ENCODE assay signal across 19 cellular contexts in the genomic region with DNA sequence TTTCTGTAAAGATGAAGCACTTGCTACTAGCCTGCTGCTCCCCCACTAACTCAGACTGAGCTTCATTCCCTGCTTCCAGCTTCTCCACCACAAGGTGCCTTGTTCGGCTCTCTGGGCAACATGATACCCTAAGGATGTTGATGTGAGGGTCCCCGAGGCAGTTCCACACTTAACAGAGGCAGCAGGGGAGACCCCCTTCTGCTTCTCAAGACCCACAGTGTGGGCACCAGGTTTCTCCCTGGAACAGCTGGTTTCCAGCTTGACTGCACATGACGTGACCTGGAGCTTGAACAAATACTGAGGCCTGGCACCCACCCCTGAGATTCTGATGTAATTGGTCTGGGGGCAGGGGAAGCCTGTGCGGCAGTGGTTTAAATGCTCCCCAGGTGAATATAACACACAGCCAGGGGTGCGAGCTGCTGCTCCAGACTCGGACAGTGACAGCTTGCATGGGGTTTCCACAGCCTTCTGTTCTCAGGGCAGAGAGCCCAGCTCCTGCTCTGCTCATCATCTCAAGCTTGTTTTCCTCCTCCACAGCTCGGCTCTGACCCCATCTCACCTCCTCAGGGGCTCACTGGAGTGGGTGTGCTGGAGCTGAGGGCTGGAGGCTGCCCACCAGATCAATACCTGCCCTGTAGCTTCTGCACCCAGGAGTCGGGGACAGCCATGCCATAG.
A peak's percentile ranks its signal among the peaks of the same experiment; 100 is the strongest.
DNase-seq lines count a peak whose midpoint lies in the region; ATAC-seq and TF ChIP-seq lines count a peak whose summit lies in the region.
"Had no signal": no experiment of that assay in that cellular context is flagged by ENCODE, and none has a peak within 500 bp of the region (broad histone marks: within the 10 kb centered on the region; RNA-seq: fewer than 3 reads in every experiment).

No MANE protein-coding gene starts in this region.

- no peak overlapping the region for H3K27ac Mint-ChIP-seq in mesothelial cell of epicardium
- H3K27ac Mint-ChIP-seq: activated CD4-positive, alpha-beta T cell treated with anti-CD3 and anti-CD28 coated beads, Interleukin-2, amount 10 ng/mL, durations not matched to agents 24 days and 14 days; activated CD8-positive, alpha-beta memory T cell treated with anti-CD3 and anti-CD28 coated beads, Interleukin-2, amount 10 ng/mL, durations not matched to agents 7 days and 5 days; stimulated activated effector memory CD8-positive, alpha-beta T cell treated with anti-CD3 and anti-CD28 coated beads, Interleukin-12 subunit alpha, Interleukin-12 subunit beta, amount 100 ng/mL, for 72 hours had no signal

- H3K14ac ChIP-seq in mesenchymal stem cell (ENCODE audit: low read length in 2 of 2), result no peak overlapping the region

- TF ChIP-seq CTCF in ascending aorta (IDR thresholded peaks at IDR 0.05) (no peak), transverse colon (IDR thresholded peaks at IDR 0.05) (no peak), mesothelial cell of epicardium (IDR thresholded peaks at IDR 0.05; ENCODE audit: unreplicated experiment) (no peak)

- TF ChIP-seq POLR2A in transverse colon (IDR thresholded peaks at IDR 0.05), result no peak

- H3K9me3 Mint-ChIP-seq in mesothelial cell of epicardium, result no peaks in the 10 kb centered on the region
- H3K9me3 Mint-ChIP-seq: activated CD4-positive, alpha-beta T cell treated with anti-CD3 and anti-CD28 coated beads, Interleukin-2, amount 10 ng/mL, durations not matched to agents 24 days and 14 days; CD8-positive, alpha-beta memory T cell; naive B cell; stimulated activated effector memory CD8-positive, alpha-beta T cell treated with anti-CD3 and anti-CD28 coated beads, Interleukin-12 subunit alpha, Interleukin-12 subunit beta, amount 100 ng/mL, for 72 hours had no signal

- in situ Hi-C loops in transverse colon (cut with MboI; ENCODE audit: low pct_ligation_motif_present in 1 of 4, low pct_unique_long_range_greater_than_20kb in 1 of 4, low sequenced_read_pairs in 3 of 4), result no loop called here

- no peak overlapping the region for H3K4me3 ChIP-seq in ascending aorta
- no peak overlapping the region for H3K4me3 ChIP-seq in mesenchymal stem cell (ENCODE audit: insufficient read depth in 1 of 2, low read depth in 1 of 2, low read length in 2 of 2)
- H3K4me3 ChIP-seq in transverse colon, result no peak overlapping the region
- H3K4me3 ChIP-seq: hepatocyte, pancreas, thyroid gland had no signal

- H3K27me3 ChIP-seq in ascending aorta, result no peaks in the 10 kb centered on the region
- H3K27me3 ChIP-seq in mesenchymal stem cell (ENCODE audit: control insufficient read depth in 1 of 2, insufficient read depth in 1 of 2, low read length in 2 of 2), result no peaks in the 10 kb centered on the region
- H3K27me3 ChIP-seq in transverse colon, result no peaks in the 10 kb centered on the region
- H3K27me3 ChIP-seq: hepatocyte, pancreas, thyroid gland had no signal

- intact Hi-C loops in ascending aorta (cut with DNase I), result no loop called here
- intact Hi-C loops in transverse colon (cut with DNase I; ENCODE audit: low total_unique reads), result no loop called here

- DNase-seq in NCI-H1092 (lab: John Stamatoyannopoulos, UW) (peak; percentile 62), ascending aorta (ENCODE audit: low spot score in 2 of 2) (no peak), mesenchymal stem cell (no peak), transverse colon (no peak), mesothelial cell of epicardium (ENCODE audit: low spot score in 2 of 2, unreplicated experiment in 2 of 2) (no peak)
- DNase-seq: activated CD4-positive, alpha-beta T cell treated with anti-CD3 and anti-CD28 coated beads, Interleukin-2, amount 10 ng/mL, durations not matched to agents 24 days and 14 days; activated CD8-positive, alpha-beta memory T cell treated with anti-CD3 and anti-CD28 coated beads, Interleukin-2, amount 10 ng/mL, durations not matched to agents 7 days and 5 days; CD8-positive, alpha-beta memory T cell; dermis blood vessel endothelial cell; naive B cell; NCI-H1417 treated with DMSO at 0.1 percent for 48 hours; NCI-H774; pancreas; PC-3; thyroid gland had no signal

- H3K4me1 Mint-ChIP-seq in mesothelial cell of epicardium, result peaks cover 42% of the 10 kb centered on the region
- H3K4me1 Mint-ChIP-seq: activated CD4-positive, alpha-beta T cell treated with anti-CD3 and anti-CD28 coated beads, Interleukin-2, amount 10 ng/mL, durations not matched to agents 24 days and 14 days; activated CD8-positive, alpha-beta memory T cell treated with anti-CD3 and anti-CD28 coated beads, Interleukin-2, amount 10 ng/mL, durations not matched to agents 7 days and 5 days; CD8-positive, alpha-beta memory T cell; naive B cell; stimulated activated effector memory CD8-positive, alpha-beta T cell treated with anti-CD3 and anti-CD28 coated beads, Interleukin-12 subunit alpha, Interleukin-12 subunit beta, amount 100 ng/mL, for 72 hours had no signal

- H2BK15ac ChIP-seq in mesenchymal stem cell (ENCODE audit: low read depth, poor library complexity, severe bottlenecking), result no peak overlapping the region

- H3K4me1 ChIP-seq in ascending aorta (peaks cover 28 to 66% of the 10 kb centered on the region in 2 donors), mesenchymal stem cell (ENCODE audit: control insufficient read depth, insufficient read depth, low read depth, low read length) (peaks cover 53% of the 10 kb centered on the region), transverse colon (peaks cover 7 to 32% (median 13%) of the 10 kb centered on the region in 4 donors)
- H3K4me1 ChIP-seq: pancreas had no signal

- H2AK5ac ChIP-seq in mesenchymal stem cell (ENCODE audit: low read length, severe bottlenecking), result peak overlapping the region; percentile 89

- H3K27me3 Mint-ChIP-seq in mesothelial cell of epicardium (ENCODE audit: low read depth), result no peaks in the 10 kb centered on the region

- no peak overlapping the region for H3K18ac ChIP-seq in mesenchymal stem cell (ENCODE audit: low read depth in 1 of 2, low read length in 2 of 2)

- peaks cover 37% of the 10 kb centered on the region for H3K79me1 ChIP-seq in mesenchymal stem cell (replicated peaks; ENCODE audit: low read length, poor library complexity, severe bottlenecking)

- peak overlapping the region; percentile 54 for H2BK5ac ChIP-seq in mesenchymal stem cell (ENCODE audit: low read depth, low read length, poor library complexity, severe bottlenecking)

- no peak overlapping the region for H4K91ac ChIP-seq in mesenchymal stem cell (ENCODE audit: low read length)

- ATAC-seq in HG03571 (IDR thresholded peaks at IDR 0.05; ENCODE audit: unreplicated experiment) (no peak), GM18909 (IDR thresholded peaks at IDR 0.05; ENCODE audit: poor library complexity, unreplicated experiment) (no peak)
- ATAC-seq: activated CD8-positive, alpha-beta memory T cell treated with anti-CD3 and anti-CD28 coated beads, Interleukin-2, amount 10 ng/mL, durations not matched to agents 7 days and 5 days; pancreas; PC-3; stimulated activated effector memory CD8-positive, alpha-beta T cell treated with anti-CD3 and anti-CD28 coated beads, Interleukin-12 subunit alpha, Interleukin-12 subunit beta, amount 100 ng/mL, for 72 hours had no signal

- no peak overlapping the region for H3K9ac ChIP-seq in mesenchymal stem cell (ENCODE audit: low read length)

- peaks cover 54 to 58% of the 10 kb centered on the region in 2 donors for H3K36me3 ChIP-seq in ascending aorta
- peaks cover 51 to 62% of the 10 kb centered on the region in 2 experiments for H3K36me3 ChIP-seq in mesenchymal stem cell (ENCODE audit: control insufficient read depth in 1 of 2, insufficient read depth in 2 of 2, low read depth in 1 of 2, low read length in 2 of 2)
- no peaks in the 10 kb centered on the region for H3K36me3 ChIP-seq in transverse colon
- H3K36me3 ChIP-seq: pancreas, thyroid gland had no signal

- no peak overlapping the region for H4K8ac ChIP-seq in mesenchymal stem cell (ENCODE audit: low read length)

- no peak overlapping the region for H2BK12ac ChIP-seq in mesenchymal stem cell (ENCODE audit: low read length in 2 of 2)

- H3K4ac ChIP-seq in mesenchymal stem cell (ENCODE audit: low read depth in 1 of 2, low read length in 2 of 2), result no peak overlapping the region

- TF ChIP-seq EP300 in transverse colon (IDR thresholded peaks at IDR 0.05; ENCODE audit: low read depth), result no peak

- H2BK120ac ChIP-seq in mesenchymal stem cell (ENCODE audit: low read depth, low read length), result no peak overlapping the region

- peak overlapping the region; percentile 91 to 92 for H3K27ac ChIP-seq in ascending aorta
- H3K27ac ChIP-seq in mesenchymal stem cell (ENCODE audit: low read length, poor library complexity, severe bottlenecking), result peak overlapping the region; percentile 91
- H3K27ac ChIP-seq in transverse colon, result peak overlapping the region; percentile 41 to 89 (median 78)
- H3K27ac ChIP-seq: hepatocyte, pancreas, thyroid gland had no signal

- H3K4me3 Mint-ChIP-seq in mesothelial cell of epicardium, result no peak overlapping the region
- H3K4me3 Mint-ChIP-seq: activated CD4-positive, alpha-beta T cell treated with anti-CD3 and anti-CD28 coated beads, Interleukin-2, amount 10 ng/mL, durations not matched to agents 24 days and 14 days; activated CD8-positive, alpha-beta memory T cell treated with anti-CD3 and anti-CD28 coated beads, Interleukin-2, amount 10 ng/mL, durations not matched to agents 7 days and 5 days; CD8-positive, alpha-beta memory T cell; naive B cell; stimulated activated effector memory CD8-positive, alpha-beta T cell treated with anti-CD3 and anti-CD28 coated beads, Interleukin-12 subunit alpha, Interleukin-12 subunit beta, amount 100 ng/mL, for 72 hours had no signal

- H3K36me3 Mint-ChIP-seq in mesothelial cell of epicardium, result no peaks in the 10 kb centered on the region
- H3K36me3 Mint-ChIP-seq: activated CD8-positive, alpha-beta memory T cell treated with anti-CD3 and anti-CD28 coated beads, Interleukin-2, amount 10 ng/mL, durations not matched to agents 7 days and 5 days; CD8-positive, alpha-beta memory T cell; naive B cell; stimulated activated effector memory CD8-positive, alpha-beta T cell treated with anti-CD3 and anti-CD28 coated beads, Interleukin-12 subunit alpha, Interleukin-12 subunit beta, amount 100 ng/mL, for 72 hours had no signal

- no peak overlapping the region for H3K23ac ChIP-seq in mesenchymal stem cell (ENCODE audit: low read length in 2 of 2)

- no peak overlapping the region for H2AFZ ChIP-seq in mesenchymal stem cell (ENCODE audit: low read depth, low read length)
- H2AFZ ChIP-seq: hepatocyte had no signal

- 82% methylated on average over 8 of the region's 8 CpGs for WGBS in mesenchymal stem cell
- WGBS in transverse colon (ENCODE audit: low coverage in 1 of 2), 2 donors, result 60% methylated on average over 8 of the region's 8 CpGs; no CpG with 5 or more reads in 1 of the 2 donors

- H3K9me3 ChIP-seq in ascending aorta, result no peaks in the 10 kb centered on the region
- no peaks in the 10 kb centered on the region for H3K9me3 ChIP-seq in mesenchymal stem cell (ENCODE audit: control insufficient read depth, low read length)
- no peaks in the 10 kb centered on the region for H3K9me3 ChIP-seq in transverse colon
- H3K9me3 ChIP-seq: pancreas, thyroid gland had no signal

- no peak overlapping the region for H3K4me2 ChIP-seq in mesenchymal stem cell (ENCODE audit: low read length, poor library complexity, severe bottlenecking)
- H3K4me2 ChIP-seq: hepatocyte had no signal
